In the genomic region with DNA sequence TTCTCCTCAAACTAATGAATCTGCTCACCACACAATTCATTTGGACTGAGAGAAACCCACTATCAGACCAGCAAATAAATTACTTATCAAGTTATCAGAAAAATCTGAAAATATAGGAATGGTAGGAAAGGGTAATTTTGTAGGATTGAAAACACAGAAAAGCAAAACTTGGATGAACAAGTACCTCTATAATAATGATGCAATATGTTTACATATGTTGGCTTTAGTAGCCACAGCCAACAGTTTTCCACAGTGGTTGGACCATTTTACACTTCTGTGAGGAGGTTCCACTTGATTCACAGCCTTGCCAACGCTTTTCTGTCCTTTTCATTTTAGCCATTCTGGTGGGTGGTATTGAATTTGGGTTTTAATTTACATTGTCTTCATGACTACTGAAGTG, we compare ENCODE assay signal across 11 cellular contexts.
"Had no signal": no experiment of that assay in that cellular context is flagged by ENCODE, and none has a peak within 500 bp of the region (broad histone marks: within the 10 kb centered on the region; RNA-seq: fewer than 3 reads in every experiment).

No MANE protein-coding gene starts in this region.

- H3K27ac Mint-ChIP-seq: HFFc6 had no signal

- H3K4me3 ChIP-seq: GM23248, HAP-1 had no signal

- DNase-seq: GM23248, GOT3, H7, HFFc6, IMR-90, Karpas-422, KBM-7 had no signal

- ATAC-seq: HCT116 had no signal

- H3K4me1 ChIP-seq: HAP-1 had no signal

- H3K27ac ChIP-seq: GM23248, HL-60, KMS-11 had no signal

- H3K36me3 ChIP-seq: HAP-1 had no signal

- H3K9me3 ChIP-seq: HAP-1 had no signal

- H3K4me3 Mint-ChIP-seq: HFFc6 had no signal
